In the genomic region with DNA sequence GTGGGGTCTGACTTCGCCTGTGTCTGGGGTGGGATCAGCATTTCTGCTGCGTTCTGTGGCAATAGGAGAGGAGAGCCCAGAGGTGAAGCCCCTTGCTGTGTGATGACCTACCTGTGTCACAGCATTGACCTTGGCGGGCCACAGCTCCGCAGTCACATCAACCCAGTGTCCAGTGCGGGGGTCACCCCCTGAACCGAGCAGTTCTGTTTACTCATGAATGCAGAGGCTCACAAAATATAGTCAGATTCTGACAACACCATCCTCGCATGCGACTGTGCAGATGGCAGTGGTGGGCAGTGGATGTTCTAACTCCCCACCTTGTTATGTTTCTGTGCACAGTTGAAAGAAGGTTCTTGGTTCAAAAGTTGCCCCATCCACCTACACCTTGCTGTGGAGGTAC, we compare ENCODE assay signal across 34 cellular contexts.
"Had no signal": no experiment of that assay in that cellular context is flagged by ENCODE, and none has a peak within 500 bp of the region (broad histone marks: within the 10 kb centered on the region; RNA-seq: fewer than 3 reads in every experiment).

No MANE protein-coding gene starts in this region.

- H3K27ac ChIP-seq: KMS-11 had no signal

- H3K9me3 ChIP-seq: MG63 had no signal

- H3K9ac ChIP-seq: KMS-11 had no signal

- H3K36me3 ChIP-seq: MG63 had no signal

- DNase-seq: Karpas-422, Kasumi-1, MG63, MM.1S, MV-4-11, NCI-H1048, NCI-H1092, NCI-H1092 treated with DMSO at 0.1 percent for 48 hours, NCI-H1105, NCI-H1105 treated with DMSO at 0.1 percent for 48 hours, NCI-H1417, NCI-H1417 treated with DMSO at 0.1 percent for 48 hours, NCI-H1436, NCI-H1436 treated with DMSO at 0.1 percent for 48 hours, NCI-H146, NCI-H1694, NCI-H1694 treated with DMSO at 0.1 percent for 48 hours, NCI-H187, NCI-H187 treated with DMSO at 0.1 percent for 48 hours, NCI-H1930, NCI-H2029, NCI-H2029 treated with DMSO at 0.1 percent for 48 hours, NCI-H2081, NCI-H2081 treated with DMSO at 0.1 percent for 48 hours, NCI-H2107, NCI-H2171, NCI-H2171 treated with DMSO at 0.1 percent for 48 hours, NCI-H2227 treated with DMSO at 0.1 percent for 48 hours, NCI-H226, NCI-H345, NCI-H446, NCI-H446 treated with DMSO at 0.1 percent for 48 hours, NCI-H510A had no signal

- H3K4me3 ChIP-seq: MG63 had no signal
